8 cellular contexts compared by ENCODE assay signal in the genomic region with DNA sequence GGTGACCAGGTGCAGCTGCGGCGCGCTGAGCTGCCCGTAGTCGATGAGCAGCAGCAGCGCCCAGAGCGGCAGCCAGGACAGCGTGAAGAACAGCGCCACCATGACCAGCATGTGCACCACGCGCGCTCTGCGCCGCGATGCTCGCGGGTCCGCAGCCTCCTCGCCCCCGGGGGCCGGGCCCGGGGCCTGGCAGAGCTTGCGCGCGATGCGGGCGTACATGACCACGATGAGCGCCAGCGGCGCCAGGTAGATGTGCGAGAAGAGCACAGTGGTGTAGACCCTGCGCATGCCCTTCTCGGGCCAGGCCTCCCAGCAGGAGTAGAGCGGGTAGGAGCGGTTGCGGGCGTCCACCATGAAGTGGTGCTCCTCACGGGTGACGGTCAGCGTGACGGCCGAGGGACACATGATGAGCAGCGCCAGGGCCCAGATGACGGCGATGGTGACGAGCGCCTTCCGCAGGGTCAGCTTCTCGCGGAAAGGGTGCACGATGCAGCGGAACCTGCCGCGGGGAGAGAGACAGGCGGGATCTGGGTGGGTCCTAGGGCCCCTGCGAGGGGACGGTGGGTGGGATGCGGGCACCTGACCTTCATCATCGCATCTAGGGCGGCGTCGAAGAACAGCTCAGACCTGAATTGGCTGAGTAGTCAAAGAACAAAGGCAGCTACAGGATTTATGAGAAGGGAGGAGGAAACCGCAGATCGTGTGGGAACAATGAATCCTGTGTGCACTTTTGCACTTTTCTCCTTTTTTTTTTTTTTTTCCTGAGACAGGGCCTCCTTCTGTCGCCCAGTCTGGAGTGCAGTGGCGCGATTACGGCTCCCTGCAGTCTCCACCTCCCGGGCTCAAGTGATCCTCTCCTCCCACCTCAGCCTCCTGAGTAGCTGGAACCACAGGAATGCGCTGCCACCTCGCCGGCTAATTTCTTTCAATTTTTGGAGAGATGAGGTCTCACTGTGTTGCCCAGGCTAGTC. TPM values are rescaled to one million over a fixed set of nuclear protein-coding genes. Genes with fewer than 3 reads are reported as not detected.
DNase-seq lines count a peak whose midpoint lies in the region; ATAC-seq, FAIRE-seq and TF ChIP-seq lines count a peak whose summit lies in the region.

No MANE protein-coding gene starts in this region.

- H3K4me3 Mint-ChIP-seq in activated B cell treated with CpG ODN at 0.5 μM for 24 hours: peak overlapping the region; percentile 55

- peaks cover 34% of the 10 kb centered on the region for H3K27me3 Mint-ChIP-seq in activated B cell treated with CpG ODN at 0.5 μM for 24 hours

- no peaks in the 10 kb centered on the region for H3K27me3 ChIP-seq in rectal smooth muscle tissue (ENCODE audit: control insufficient read depth, insufficient read depth, low read length)

- no peaks in the 10 kb centered on the region for H3K36me3 Mint-ChIP-seq in activated B cell treated with CpG ODN at 0.5 μM for 24 hours (ENCODE audit: low read depth)

- in situ Hi-C loops in GM13977 (cut with MboI; ENCODE audit: low pct_unique_long_range_greater_than_20kb, low sequenced_read_pairs, unreplicated experiment): no loop called here
- in situ Hi-C loops in ACHN (cut with HindIII; ENCODE audit: low pct_ligation_motif_present, low pct_unique_long_range_greater_than_20kb, low sequenced_read_pairs): no loop called here

- peak overlapping the region; percentile 42 for H3K4me3 ChIP-seq in rectal smooth muscle tissue (ENCODE audit: low read length)

- H3K36me3 ChIP-seq in rectal smooth muscle tissue (ENCODE audit: control insufficient read depth, insufficient read depth, low read length): no peaks in the 10 kb centered on the region

- H3K9ac ChIP-seq in rectal smooth muscle tissue (ENCODE audit: low read length): no peak overlapping the region

- TF ChIP-seq CTCF in GM13977 (IDR thresholded peaks at IDR 0.05; ENCODE audit: extremely low read depth, insufficient read depth, missing control alignments) (peak; percentile 32), activated B cell treated with CpG ODN at 0.5 μM for 24 hours (IDR thresholded peaks at IDR 0.05) (no peak)

- intact Hi-C loops in activated B cell treated with CpG ODN at 0.5 μM for 24 hours (cut with micrococcal nuclease): no loop called here

- no peak for FAIRE-seq in HTR-8/SVneo (lab: Jason Lieb, UNC)

- peak; percentile 55 for DNase-seq in GM13977 (ENCODE audit: low spot score)
- DNase-seq in activated B cell treated with CpG ODN at 0.5 μM for 24 hours: no peak
- DNase-seq in epithelial cell of prostate (ENCODE audit: low read depth, low spot score): peak; percentile 90
- no peak for DNase-seq in RPMI8226
- DNase-seq in ACHN: no peak
- no peak for DNase-seq in SHP77 treated with DMSO at 0.1 percent for 48 hours (lab: John Stamatoyannopoulos, UW)
- DNase-seq in HTR-8/SVneo (ENCODE audit: insufficient read length, low spot score): no peak

- H3K4me1 Mint-ChIP-seq in activated B cell treated with CpG ODN at 0.5 μM for 24 hours: peaks cover 10% of the 10 kb centered on the region

- POLR2A ChIA-PET in activated B cell treated with CpG ODN at 0.5 μM for 24 hours (lab: Charles Lee): no interaction called here

- ATAC-seq in activated B cell treated with CpG ODN at 0.5 μM for 24 hours (ENCODE audit: low read depth): peak; percentile 34

- H3K27ac Mint-ChIP-seq in activated B cell treated with CpG ODN at 0.5 μM for 24 hours: no peak overlapping the region

- H3K9me3 Mint-ChIP-seq in activated B cell treated with CpG ODN at 0.5 μM for 24 hours: no peaks in the 10 kb centered on the region

- H3K27ac ChIP-seq in epithelial cell of prostate: peak overlapping the region; percentile 54
- H3K27ac ChIP-seq in rectal smooth muscle tissue (ENCODE audit: low read depth, low read length): no peak overlapping the region

- no peaks in the 10 kb centered on the region for H3K4me1 ChIP-seq in rectal smooth muscle tissue (ENCODE audit: control insufficient read depth, insufficient read depth, low read length)

- CTCF ChIA-PET in activated B cell treated with CpG ODN at 0.5 μM for 24 hours (lab: Charles Lee): interaction anchor here (1.6 to 2.6 kb wide), 2 partner anchors 10 to 109 kb away, joined by 5 to 11 read pairs; no protein-coding TSS in a partner anchor

RNA-seq across cellular contexts. Expression of a gene that starts 22.4 kb away (rescaled TPM):
- 107 and 118 TPM in 2 replicates for total RNA-seq in activated B cell treated with CpG ODN at 0.5 μM for 24 hours

RNA-seq across cellular contexts. Expression of a gene that starts 28.2 kb away (rescaled TPM):
- total RNA-seq in activated B cell treated with CpG ODN at 0.5 μM for 24 hours: not detected in 2 replicates

Comparison
In these comparisons a context has a peak if more than half of its experiments do, and no peak if none do; other contexts are left out.
1. DNase-seq: peak in GM13977 (single experiment) and epithelial cell of prostate (single experiment); none in activated B cell treated with CpG ODN at 0.5 μM for 24 hours (single experiment), RPMI8226 (single experiment), ACHN (single experiment), SHP77 treated with DMSO at 0.1 percent for 48 hours (single experiment) and HTR-8/SVneo (single experiment).